In the genomic region with DNA sequence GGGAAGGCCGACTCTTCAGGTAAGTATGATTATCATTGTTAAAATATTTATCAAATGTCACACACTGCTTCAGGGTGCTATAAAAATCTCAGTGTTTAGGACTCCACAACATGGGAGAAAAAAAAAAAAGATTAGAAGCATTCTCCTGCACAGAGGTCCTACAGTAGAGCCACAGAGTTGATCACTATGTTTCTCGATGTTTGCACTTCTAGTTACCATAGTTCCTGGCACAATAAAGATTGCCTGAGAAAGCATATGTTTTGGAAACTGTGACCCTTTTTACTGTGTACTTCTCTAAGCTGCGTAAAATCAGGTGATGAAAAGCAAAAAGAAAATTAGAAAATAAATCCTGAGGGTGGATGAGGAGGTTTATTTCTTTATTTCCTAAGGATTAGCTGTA, we compare ENCODE assay signal across 24 cellular contexts.
A peak's percentile ranks its signal among the peaks of the same experiment; 100 is the strongest.
DNase-seq lines count a peak whose midpoint lies in the region; ATAC-seq, FAIRE-seq and TF ChIP-seq lines count a peak whose summit lies in the region.
"Had no signal": no experiment of that assay in that cellular context is flagged by ENCODE, and none has a peak within 500 bp of the region (broad histone marks: within the 10 kb centered on the region; RNA-seq: fewer than 3 reads in every experiment).

No MANE protein-coding gene starts in this region.

- TF ChIP-seq CTCF in LNCaP clone FGC (IDR thresholded peaks at IDR 0.05; ENCODE audit: control insufficient read depth, extremely low read depth, insufficient read depth), result no peak
- TF ChIP-seq CTCF in VCaP (conservative IDR thresholded peaks at IDR 0.05), result no peak
- TF ChIP-seq CTCF in pancreas (IDR thresholded peaks at IDR 0.05), result no peak

- H3K4me1 ChIP-seq in pancreas, result no peaks in the 10 kb centered on the region
- H3K4me1 ChIP-seq: BE2C, BLaER1 had no signal

- intact Hi-C loops in pancreas (cut with DNase I), result no loop called here

- peak; percentile 33 to 71 (median 50) for ATAC-seq in pancreas
- ATAC-seq: GM12878 had no signal

- H3K9me3 ChIP-seq in pancreas, result no peaks in the 10 kb centered on the region
- H3K9me3 ChIP-seq: BE2C, BLaER1 had no signal

- DNase-seq in LNCaP clone FGC (ENCODE audit: low read depth) (peak; percentile 71), pancreas (no peak), epidermal melanocyte (ENCODE audit: insufficient read length, low spot score) (no peak), NCI-H1105 (lab: John Stamatoyannopoulos, UW) (no peak)
- DNase-seq: 8988T; ACHN; BE2C; C1 segment of cervical spinal cord; CD4-positive, alpha-beta memory T cell; CD4-positive, CD25-positive, alpha-beta regulatory T cell; CD8-positive, alpha-beta memory T cell; COR-L47; DMS 273 treated with DMSO at 0.1 percent for 48 hours; DMS153; DMS79; DND-41; EL; GDM1 had no signal

- H3K27ac ChIP-seq in VCaP (peak overlapping the region; percentile 52), pancreas (no peak overlapping the region)
- H3K27ac ChIP-seq: BLaER1 had no signal

- H3K36me3 ChIP-seq in pancreas, result no peaks in the 10 kb centered on the region
- H3K36me3 ChIP-seq: BE2C, BLaER1 had no signal

- FAIRE-seq in pancreas (lab: Jason Lieb, UNC), result no peak
- FAIRE-seq: A204.1, GM12878, GM12892, GM18507 had no signal

- H3K4me3 ChIP-seq in LNCaP clone FGC (ENCODE audit: low read depth, low read length) (no peak overlapping the region), pancreas (no peak overlapping the region)
- H3K4me3 ChIP-seq: BLaER1, GM12878 had no signal

- WGBS in pancreas, 2 donors, result 42% methylated on average over 3 of the region's 3 CpGs

- no peaks in the 10 kb centered on the region for H3K27me3 ChIP-seq in pancreas
- H3K27me3 ChIP-seq: BE2C, BLaER1 had no signal
